ENCODE assay signal across 13 cellular contexts in the genomic region with DNA sequence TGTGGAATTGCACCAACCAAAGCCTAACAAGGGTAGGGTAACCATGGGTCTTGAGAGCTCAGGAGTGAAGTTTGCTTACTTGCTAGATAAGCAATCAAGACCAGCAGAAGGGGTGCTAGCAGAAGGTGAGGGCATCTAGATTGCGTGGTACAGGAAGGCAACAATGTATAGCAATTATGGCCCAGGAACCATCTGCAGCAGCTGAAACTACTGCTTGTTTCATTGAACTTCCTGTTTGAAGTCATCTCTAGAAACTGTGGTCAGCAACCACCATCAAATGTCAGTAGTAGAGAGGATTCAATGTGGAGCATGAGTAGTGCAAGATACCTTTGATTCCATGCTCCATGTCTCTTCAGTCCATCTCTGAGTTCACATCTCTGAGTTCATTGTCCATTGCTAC.
DNase-seq lines count a peak whose midpoint lies in the region; ATAC-seq, FAIRE-seq and TF ChIP-seq lines count a peak whose summit lies in the region.
"Had no signal": no experiment of that assay in that cellular context is flagged by ENCODE, and none has a peak within 500 bp of the region (broad histone marks: within the 10 kb centered on the region; RNA-seq: fewer than 3 reads in every experiment).

No MANE protein-coding gene starts in this region.

- no peaks in the 10 kb centered on the region for H3K36me3 Mint-ChIP-seq in CD4-positive, alpha-beta T cell (ENCODE audit: low read depth)
- no peaks in the 10 kb centered on the region for H3K36me3 Mint-ChIP-seq in CD14-positive monocyte
- H3K36me3 Mint-ChIP-seq in naive thymus-derived CD4-positive, alpha-beta T cell, result no peaks in the 10 kb centered on the region

- CTCF ChIA-PET in CD4-positive, alpha-beta T cell (lab: Charles Lee), result no interaction called here
- CTCF ChIA-PET in naive thymus-derived CD4-positive, alpha-beta T cell (lab: Charles Lee), result no interaction called here

- no peak overlapping the region for H3K27ac Mint-ChIP-seq in CD4-positive, alpha-beta T cell
- H3K27ac Mint-ChIP-seq in CD14-positive monocyte, result no peak overlapping the region
- no peak overlapping the region for H3K27ac Mint-ChIP-seq in naive thymus-derived CD4-positive, alpha-beta T cell
- H3K27ac Mint-ChIP-seq: B cell had no signal

- H3K27me3 ChIP-seq in CD4-positive, alpha-beta T cell (ENCODE audit: control insufficient read depth, insufficient read depth, low read length), result no peaks in the 10 kb centered on the region
- H3K27me3 ChIP-seq in naive thymus-derived CD4-positive, alpha-beta T cell (ENCODE audit: control insufficient read depth in 2 of 2, insufficient read depth in 2 of 2, low read length in 2 of 2), result no peaks in the 10 kb centered on the region
- H3K27me3 ChIP-seq: esophagus muscularis mucosa had no signal

- no peaks in the 10 kb centered on the region for H3K36me3 ChIP-seq in naive thymus-derived CD4-positive, alpha-beta T cell (ENCODE audit: control insufficient read depth in 2 of 3, insufficient read depth in 3 of 3, low read length in 3 of 3)
- H3K36me3 ChIP-seq: esophagus muscularis mucosa, WERI-Rb-1 had no signal

- H3K4me3 Mint-ChIP-seq in CD4-positive, alpha-beta T cell, result no peak overlapping the region
- H3K4me3 Mint-ChIP-seq in CD14-positive monocyte, result no peak overlapping the region
- H3K4me3 Mint-ChIP-seq in naive thymus-derived CD4-positive, alpha-beta T cell, result no peak overlapping the region
- H3K4me3 Mint-ChIP-seq: B cell had no signal

- no peaks in the 10 kb centered on the region for H3K27me3 Mint-ChIP-seq in CD4-positive, alpha-beta T cell
- no peaks in the 10 kb centered on the region for H3K27me3 Mint-ChIP-seq in CD14-positive monocyte (ENCODE audit: low read depth in 3 of 3)
- no peaks in the 10 kb centered on the region for H3K27me3 Mint-ChIP-seq in naive thymus-derived CD4-positive, alpha-beta T cell

- ATAC-seq in GM19438 (IDR thresholded peaks at IDR 0.05; ENCODE audit: low read depth, unreplicated experiment) (peak; percentile 100), HG02885 (IDR thresholded peaks at IDR 0.05; ENCODE audit: poor library complexity, unreplicated experiment) (peak; percentile 99)
- no peak for ATAC-seq in CD4-positive, alpha-beta T cell (ENCODE audit: poor library complexity)
- no peak for ATAC-seq in naive thymus-derived CD4-positive, alpha-beta T cell
- ATAC-seq: psoas muscle had no signal

- H3K4me1 ChIP-seq in naive thymus-derived CD4-positive, alpha-beta T cell (ENCODE audit: control insufficient read depth in 2 of 2, insufficient read depth in 2 of 2, low read length in 2 of 2), result no peaks in the 10 kb centered on the region
- H3K4me1 ChIP-seq: esophagus muscularis mucosa, psoas muscle had no signal

- intact Hi-C loops in CD4-positive, alpha-beta T cell (cut with DNase I, micrococcal nuclease), result no loop called here
- intact Hi-C loops in CD14-positive monocyte (cut with micrococcal nuclease), result no loop called here
- intact Hi-C loops in naive thymus-derived CD4-positive, alpha-beta T cell (cut with micrococcal nuclease), result no loop called here

- H3K4me3 ChIP-seq in naive thymus-derived CD4-positive, alpha-beta T cell (ENCODE audit: low read length), result no peak overlapping the region
- H3K4me3 ChIP-seq: esophagus muscularis mucosa, psoas muscle had no signal

- FAIRE-seq in GM12891 (lab: Jason Lieb, UNC), result peak; percentile 84

- H3K4me1 Mint-ChIP-seq in CD4-positive, alpha-beta T cell (ENCODE audit: low read depth), result no peaks in the 10 kb centered on the region
- H3K4me1 Mint-ChIP-seq in CD14-positive monocyte, result no peaks in the 10 kb centered on the region
- peaks cover 0 to 4% (median 0%) of the 10 kb centered on the region in 7 donors for H3K4me1 Mint-ChIP-seq in naive thymus-derived CD4-positive, alpha-beta T cell
- H3K4me1 Mint-ChIP-seq: B cell had no signal

- no peaks in the 10 kb centered on the region for H3K9me3 ChIP-seq in CD4-positive, alpha-beta T cell (ENCODE audit: control insufficient read depth, low read length)
- no peaks in the 10 kb centered on the region for H3K9me3 ChIP-seq in naive thymus-derived CD4-positive, alpha-beta T cell (ENCODE audit: control insufficient read depth in 2 of 3, low read length in 3 of 3)
- H3K9me3 ChIP-seq: esophagus muscularis mucosa, psoas muscle had no signal

- H3K27ac ChIP-seq in CD4-positive, alpha-beta T cell (ENCODE audit: low read depth, low read length), result no peak overlapping the region
- no peak overlapping the region for H3K27ac ChIP-seq in naive thymus-derived CD4-positive, alpha-beta T cell (ENCODE audit: low read depth, low read length)
- H3K27ac ChIP-seq: esophagus muscularis mucosa, psoas muscle, WERI-Rb-1 had no signal

- TF ChIP-seq POLR2A in GM12891 (IDR thresholded peaks at IDR 0.05; ENCODE audit: low read depth, low read length), result no peak

- peaks cover 12% of the 10 kb centered on the region for H3K9me3 Mint-ChIP-seq in CD4-positive, alpha-beta T cell
- H3K9me3 Mint-ChIP-seq in CD14-positive monocyte, result peaks cover 2 to 10% (median 4%) of the 10 kb centered on the region in 7 donors
- H3K9me3 Mint-ChIP-seq in naive thymus-derived CD4-positive, alpha-beta T cell, result peaks cover 0 to 9% (median 4%) of the 10 kb centered on the region in 11 donors

- no peak for TF ChIP-seq CTCF in CD4-positive, alpha-beta T cell (IDR thresholded peaks at IDR 0.05)
- TF ChIP-seq CTCF in CD14-positive monocyte (IDR thresholded peaks at IDR 0.05), result no peak

- POLR2A ChIA-PET in CD4-positive, alpha-beta T cell (lab: Charles Lee), result no interaction called here
- POLR2A ChIA-PET in naive thymus-derived CD4-positive, alpha-beta T cell (lab: Charles Lee), result no interaction called here

- peak; percentile 0 for DNase-seq in GM12891 (ENCODE audit: insufficient read length, low spot score)
- peak; percentile 31 to 49 for DNase-seq in Kasumi-1 (lab: John Stamatoyannopoulos, UW)
- DNase-seq in NCI-H1694 treated with DMSO at 0.1 percent for 48 hours (lab: John Stamatoyannopoulos, UW), result no peak
- no peak for DNase-seq in CD4-positive, alpha-beta T cell
- DNase-seq in CD14-positive monocyte (ENCODE audit: low spot score), result no peak
- no peak for DNase-seq in naive thymus-derived CD4-positive, alpha-beta T cell
- DNase-seq: kidney glomerular epithelial cell, psoas muscle, WERI-Rb-1 had no signal

TF ChIP-seq in GM12891, 5 proteins besides CTCF, POLR2A, EP300 and RAD21:
- no peak for TF ChIP-seq POLR2AphosphoS5 (IDR thresholded peaks at IDR 0.05; ENCODE audit: low read depth, low read length)
- peak; percentile 22; the same call in 1 of the 2 replicates for TF ChIP-seq SPI1 (IDR thresholded peaks at IDR 0.05; ENCODE audit: low read depth, low read length)

Comparison
In these comparisons a context has a peak if more than half of its experiments do, and no peak if none do; other contexts are left out.
1. DNase-seq: peak in GM12891 (single experiment) and Kasumi-1 (2 of 2); none in NCI-H1694 treated with DMSO at 0.1 percent for 48 hours (single experiment), CD4-positive, alpha-beta T cell (0 of 10), CD14-positive monocyte (single experiment) and naive thymus-derived CD4-positive, alpha-beta T cell (0 of 9).
2. ATAC-seq: peak in GM19438 (single experiment) and HG02885 (single experiment); none in CD4-positive, alpha-beta T cell (single experiment) and naive thymus-derived CD4-positive, alpha-beta T cell (single experiment).